21 cellular contexts compared by ENCODE assay signal in the genomic region with DNA sequence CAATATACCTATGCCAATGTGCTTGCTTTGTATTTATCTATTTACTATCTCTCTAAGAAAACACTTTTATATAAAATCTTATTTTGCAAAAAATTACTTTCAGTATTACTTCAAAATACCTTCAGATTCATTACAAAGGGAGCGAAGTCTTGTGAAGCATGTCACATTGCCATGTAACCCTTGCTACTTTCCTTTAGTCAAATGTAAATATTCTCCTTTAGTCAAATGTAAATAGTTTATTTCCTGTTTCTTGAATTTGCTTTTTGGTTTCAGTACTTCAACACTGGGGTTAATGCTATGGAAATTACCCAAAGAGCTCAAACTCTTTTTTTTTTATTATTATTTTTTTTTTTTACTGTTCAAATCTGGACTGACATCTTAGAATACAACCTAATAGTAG.
DNase-seq lines count a peak whose midpoint lies in the region; ATAC-seq and TF ChIP-seq lines count a peak whose summit lies in the region.
"Had no signal": no experiment of that assay in that cellular context is flagged by ENCODE, and none has a peak within 500 bp of the region (broad histone marks: within the 10 kb centered on the region; RNA-seq: fewer than 3 reads in every experiment).

No MANE protein-coding gene starts in this region.

- H3K36me3 Mint-ChIP-seq in endothelial cell (ENCODE audit: low read depth, unreplicated experiment) = no peaks in the 10 kb centered on the region
- H3K36me3 Mint-ChIP-seq: CD14-positive monocyte; CD4-positive, alpha-beta memory T cell had no signal

- no peaks in the 10 kb centered on the region for H3K27me3 Mint-ChIP-seq in endothelial cell (ENCODE audit: unreplicated experiment)
- H3K27me3 Mint-ChIP-seq: CD4-positive, alpha-beta memory T cell had no signal

- peak; percentile 49 for ATAC-seq in GM21526 (IDR thresholded peaks at IDR 0.05; ENCODE audit: low FRiP score, unreplicated experiment)
- peak; percentile 56 for ATAC-seq in HG02870 (IDR thresholded peaks at IDR 0.05; ENCODE audit: unreplicated experiment)
- no peak for ATAC-seq in HG03521 (IDR thresholded peaks at IDR 0.05; ENCODE audit: unreplicated experiment)
- ATAC-seq: A549 had no signal

- TF ChIP-seq CTCF in GM13977 (IDR thresholded peaks at IDR 0.05; ENCODE audit: extremely low read depth, insufficient read depth, missing control alignments) = no peak
- no peak for TF ChIP-seq CTCF in endothelial cell (IDR thresholded peaks at IDR 0.05; ENCODE audit: unreplicated experiment)

- no peak overlapping the region for H3K27ac Mint-ChIP-seq in endothelial cell (ENCODE audit: unreplicated experiment)
- H3K27ac Mint-ChIP-seq: CD14-positive monocyte; CD4-positive, alpha-beta memory T cell had no signal

- peak; percentile 24 for DNase-seq in DMS53 treated with DMSO at 0.1 percent for 48 hours (lab: John Stamatoyannopoulos, UW; ENCODE audit: unreplicated experiment)
- peak; percentile 4 for DNase-seq in GM13977 (ENCODE audit: low spot score)
- DNase-seq in endothelial cell (ENCODE audit: low spot score) = no peak
- DNase-seq in stimulated activated naive CD4-positive, alpha-beta T cell treated with Interleukin-2 at 50 U/mL for 16 hours (lab: John Stamatoyannopoulos, UW) = no peak
- no peak for DNase-seq in DMS79 treated with DMSO at 0.1 percent for 48 hours (lab: John Stamatoyannopoulos, UW)
- DNase-seq: 8988T; ACHN; AML-193; BE2C; Calu3; CD4-positive, alpha-beta memory T cell; COR-L47; DMS153; DND-41; H7; HCEC 1CT had no signal

- H3K4me1 Mint-ChIP-seq in endothelial cell (ENCODE audit: unreplicated experiment) = no peaks in the 10 kb centered on the region
- H3K4me1 Mint-ChIP-seq: CD14-positive monocyte; CD4-positive, alpha-beta memory T cell had no signal

- no peak overlapping the region for H3K4me3 Mint-ChIP-seq in endothelial cell (ENCODE audit: unreplicated experiment)
- H3K4me3 Mint-ChIP-seq: CD14-positive monocyte; CD4-positive, alpha-beta memory T cell had no signal

- in situ Hi-C loops in GM13977 (cut with MboI; ENCODE audit: low pct_unique_long_range_greater_than_20kb, low sequenced_read_pairs, unreplicated experiment) = no loop called here

- H3K9me3 Mint-ChIP-seq in endothelial cell (ENCODE audit: unreplicated experiment) = no peaks in the 10 kb centered on the region

Comparison
In these comparisons a context has a peak if more than half of its experiments do, and no peak if none do; other contexts are left out.
1. DNase-seq: peak in DMS53 treated with DMSO at 0.1 percent for 48 hours (single experiment) and GM13977 (single experiment); none in endothelial cell (single experiment), stimulated activated naive CD4-positive, alpha-beta T cell treated with Interleukin-2 at 50 U/mL for 16 hours (single experiment) and DMS79 treated with DMSO at 0.1 percent for 48 hours (single experiment).